10 cellular contexts compared by ENCODE assay signal in the genomic region with DNA sequence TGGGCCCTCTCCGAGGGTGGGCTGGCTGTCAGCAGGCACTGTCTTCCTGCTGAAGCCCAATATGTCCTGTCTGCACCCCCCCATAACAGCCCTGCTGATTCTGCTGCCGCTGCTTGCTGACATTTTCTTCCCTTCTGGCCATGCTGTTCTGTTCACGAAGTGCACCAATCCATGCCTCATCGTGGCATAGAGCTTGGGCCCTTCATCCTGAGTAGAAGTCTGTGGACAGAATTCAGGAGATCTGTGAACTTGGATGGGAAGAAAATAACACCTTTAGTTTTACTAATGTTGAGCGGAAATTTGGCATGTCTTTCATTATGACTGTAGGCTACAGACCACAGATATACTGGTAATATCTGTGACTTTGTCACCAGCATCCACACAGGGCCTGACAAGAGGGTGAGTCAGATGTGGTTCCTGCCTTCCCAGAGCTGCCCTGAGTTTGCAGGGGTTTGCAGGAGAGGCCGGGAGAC. TPM values are rescaled to one million over a fixed set of nuclear protein-coding genes. Genes with fewer than 3 reads are reported as not detected.
A peak's percentile ranks its signal among the peaks of the same experiment; 100 is the strongest.
DNase-seq lines count a peak whose midpoint lies in the region; ATAC-seq and TF ChIP-seq lines count a peak whose summit lies in the region.
"Had no signal": no experiment of that assay in that cellular context is flagged by ENCODE, and none has a peak within 500 bp of the region (broad histone marks: within the 10 kb centered on the region; RNA-seq: fewer than 3 reads in every experiment).

No MANE protein-coding gene starts in this region.

- no peaks in the 10 kb centered on the region for H3K27me3 ChIP-seq in right atrium auricular region
- H3K27me3 ChIP-seq in left ventricle myocardium inferior (ENCODE audit: low read depth), result peaks cover 7% of the 10 kb centered on the region

- peaks cover 17% of the 10 kb centered on the region for H3K4me1 Mint-ChIP-seq in activated T-cell treated with anti-CD3 and anti-CD28 coated beads, Interleukin-2, amount 50 U/mL, for 4 hours (ENCODE audit: low read depth)
- H3K4me1 Mint-ChIP-seq in activated CD4-positive, alpha-beta memory T cell treated with anti-CD3 and anti-CD28 coated beads for 36 hours (ENCODE audit: low read depth), result peaks cover 17% of the 10 kb centered on the region
- H3K4me1 Mint-ChIP-seq in stimulated activated memory B cell treated with anti-CD40 and anti-IgM and Interleukin-4, amounts not matched to agents 10 μg/mL and 1 μg/mL and 100 μg/mL, for 72 hours, result peaks cover 24% of the 10 kb centered on the region
- H3K4me1 Mint-ChIP-seq: activated naive CD4-positive, alpha-beta T cell treated with anti-CD3 and anti-CD28 coated beads, Interleukin-2, amount 50 U/mL, for 24 hours had no signal

- H3K9me3 ChIP-seq in right atrium auricular region, result no peaks in the 10 kb centered on the region
- no peaks in the 10 kb centered on the region for H3K9me3 ChIP-seq in left ventricle myocardium inferior (replicated peaks)

- peak overlapping the region; percentile 24 for H3K4me3 Mint-ChIP-seq in activated T-cell treated with anti-CD3 and anti-CD28 coated beads, Interleukin-2, amount 50 U/mL, for 4 hours
- no peak overlapping the region for H3K4me3 Mint-ChIP-seq in activated CD4-positive, alpha-beta memory T cell treated with anti-CD3 and anti-CD28 coated beads for 36 hours
- H3K4me3 Mint-ChIP-seq in stimulated activated memory B cell treated with anti-CD40 and anti-IgM and Interleukin-4, amounts not matched to agents 10 μg/mL and 1 μg/mL and 100 μg/mL, for 72 hours, result no peak overlapping the region
- H3K4me3 Mint-ChIP-seq: activated naive CD4-positive, alpha-beta T cell treated with anti-CD3 and anti-CD28 coated beads, Interleukin-2, amount 50 U/mL, for 24 hours had no signal

- TF ChIP-seq CTCF in right atrium auricular region (IDR thresholded peaks at IDR 0.05) (no peak), left ventricle myocardium inferior (IDR thresholded peaks at IDR 0.05; ENCODE audit: borderline replicate concordance) (no peak)

- CTCF ChIA-PET in activated CD4-positive, alpha-beta memory T cell treated with anti-CD3 and anti-CD28 coated beads for 36 hours (lab: Charles Lee), result no interaction called here

- DNase-seq in activated T-cell treated with anti-CD3 and anti-CD28 coated beads, Interleukin-2, amount 50 U/mL, for 4 hours, result no peak
- no peak for DNase-seq in activated T-cell treated with anti-CD3 and anti-CD28 coated beads, Interleukin-2, amount 50 U/mL, for 1 hour
- peak; percentile 64 for DNase-seq in activated CD4-positive, alpha-beta memory T cell treated with anti-CD3 and anti-CD28 coated beads for 36 hours
- DNase-seq in NOMO-1 (lab: John Stamatoyannopoulos, UW; ENCODE audit: unreplicated experiment in 2 of 2) (no peak), right atrium auricular region (ENCODE audit: low spot score) (no peak), left ventricle myocardium inferior (no peak)
- DNase-seq: T1000 had no signal

- H3K36me3 ChIP-seq in right atrium auricular region (no peaks in the 10 kb centered on the region), left ventricle myocardium inferior (no peaks in the 10 kb centered on the region)

- H3K4me1 ChIP-seq in right atrium auricular region, result no peaks in the 10 kb centered on the region
- H3K4me1 ChIP-seq in left ventricle myocardium inferior, result no peaks in the 10 kb centered on the region

- intact Hi-C loops in activated CD4-positive, alpha-beta memory T cell treated with anti-CD3 and anti-CD28 coated beads for 36 hours (cut with micrococcal nuclease), result no loop called here
- intact Hi-C loops in left ventricle myocardium inferior (cut with micrococcal nuclease), result no loop called here

- POLR2A ChIA-PET in activated CD4-positive, alpha-beta memory T cell treated with anti-CD3 and anti-CD28 coated beads for 36 hours (lab: Charles Lee), result no interaction called here

- H3K27ac Mint-ChIP-seq in activated CD4-positive, alpha-beta memory T cell treated with anti-CD3 and anti-CD28 coated beads for 36 hours, result peak overlapping the region; percentile 5
- no peak overlapping the region for H3K27ac Mint-ChIP-seq in stimulated activated memory B cell treated with anti-CD40 and anti-IgM and Interleukin-4, amounts not matched to agents 10 μg/mL and 1 μg/mL and 100 μg/mL, for 72 hours
- H3K27ac Mint-ChIP-seq: activated naive CD4-positive, alpha-beta T cell treated with anti-CD3 and anti-CD28 coated beads, Interleukin-2, amount 50 U/mL, for 24 hours had no signal

- peaks cover 2% of the 10 kb centered on the region for H3K27me3 Mint-ChIP-seq in activated T-cell treated with anti-CD3 and anti-CD28 coated beads, Interleukin-2, amount 50 U/mL, for 4 hours (ENCODE audit: low read depth)
- H3K27me3 Mint-ChIP-seq in activated CD4-positive, alpha-beta memory T cell treated with anti-CD3 and anti-CD28 coated beads for 36 hours, result no peaks in the 10 kb centered on the region
- H3K27me3 Mint-ChIP-seq in stimulated activated memory B cell treated with anti-CD40 and anti-IgM and Interleukin-4, amounts not matched to agents 10 μg/mL and 1 μg/mL and 100 μg/mL, for 72 hours, result peaks cover 5% of the 10 kb centered on the region
- H3K27me3 Mint-ChIP-seq: activated naive CD4-positive, alpha-beta T cell treated with anti-CD3 and anti-CD28 coated beads, Interleukin-2, amount 50 U/mL, for 24 hours had no signal

- no peaks in the 10 kb centered on the region for H3K36me3 Mint-ChIP-seq in activated T-cell treated with anti-CD3 and anti-CD28 coated beads, Interleukin-2, amount 50 U/mL, for 4 hours (ENCODE audit: insufficient read depth)
- no peaks in the 10 kb centered on the region for H3K36me3 Mint-ChIP-seq in activated CD4-positive, alpha-beta memory T cell treated with anti-CD3 and anti-CD28 coated beads for 36 hours
- no peaks in the 10 kb centered on the region for H3K36me3 Mint-ChIP-seq in stimulated activated memory B cell treated with anti-CD40 and anti-IgM and Interleukin-4, amounts not matched to agents 10 μg/mL and 1 μg/mL and 100 μg/mL, for 72 hours
- H3K36me3 Mint-ChIP-seq: activated naive CD4-positive, alpha-beta T cell treated with anti-CD3 and anti-CD28 coated beads, Interleukin-2, amount 50 U/mL, for 24 hours had no signal

- peak; percentile 78 to 90 for ATAC-seq in activated T-cell treated with anti-CD3 and anti-CD28 coated beads, Interleukin-2, amount 50 U/mL, for 4 hours
- peak; percentile 50 for ATAC-seq in GM21825 (IDR thresholded peaks at IDR 0.05; ENCODE audit: unreplicated experiment)
- ATAC-seq in stimulated activated memory B cell treated with anti-CD40 and anti-IgM and Interleukin-4, amounts not matched to agents 10 μg/mL and 1 μg/mL and 100 μg/mL, for 72 hours, result peak; percentile 84

- no peak overlapping the region for H3K4me3 ChIP-seq in right atrium auricular region
- H3K4me3 ChIP-seq in left ventricle myocardium inferior, result no peak overlapping the region

- no peak overlapping the region for H3K27ac ChIP-seq in right atrium auricular region
- H3K27ac ChIP-seq in left ventricle myocardium inferior (replicated peaks), result no peak overlapping the region

- no peaks in the 10 kb centered on the region for H3K9me3 Mint-ChIP-seq in activated T-cell treated with anti-CD3 and anti-CD28 coated beads, Interleukin-2, amount 50 U/mL, for 4 hours
- H3K9me3 Mint-ChIP-seq in activated CD4-positive, alpha-beta memory T cell treated with anti-CD3 and anti-CD28 coated beads for 36 hours, result no peaks in the 10 kb centered on the region
- H3K9me3 Mint-ChIP-seq in stimulated activated memory B cell treated with anti-CD40 and anti-IgM and Interleukin-4, amounts not matched to agents 10 μg/mL and 1 μg/mL and 100 μg/mL, for 72 hours, result no peaks in the 10 kb centered on the region
- H3K9me3 Mint-ChIP-seq: activated naive CD4-positive, alpha-beta T cell treated with anti-CD3 and anti-CD28 coated beads, Interleukin-2, amount 50 U/mL, for 24 hours had no signal

RNA-seq across cellular contexts. Expression of a gene that starts 14.1 kb away (rescaled TPM):
- 10 to 100 TPM; 46.8 to 52.6 (median 48.8) TPM for total RNA-seq in activated T-cell treated with anti-CD3 and anti-CD28 coated beads, Interleukin-2, amount 50 U/mL, for 4 hours
- total RNA-seq in activated CD4-positive, alpha-beta memory T cell treated with anti-CD3 and anti-CD28 coated beads for 36 hours, result 10 to 100 TPM; 31.1 to 31.9 TPM
- total RNA-seq in right atrium auricular region (10 to 100 TPM; 13.0 to 20.4 TPM), left ventricle myocardium inferior (18.6 TPM)

RNA-seq across cellular contexts. Expression of a gene that starts 29.9 kb away (rescaled TPM):
- not detected for total RNA-seq in activated T-cell treated with anti-CD3 and anti-CD28 coated beads, Interleukin-2, amount 50 U/mL, for 4 hours
- total RNA-seq in activated CD4-positive, alpha-beta memory T cell treated with anti-CD3 and anti-CD28 coated beads for 36 hours, result not detected
- total RNA-seq in right atrium auricular region (not detected), left ventricle myocardium inferior (not detected)

RNA-seq across cellular contexts. Expression of a gene that starts 54.9 kb away (rescaled TPM):
- total RNA-seq in activated T-cell treated with anti-CD3 and anti-CD28 coated beads, Interleukin-2, amount 50 U/mL, for 4 hours, result 10 to 100 TPM; 23.4 to 60.3 (median 27.5) TPM
- total RNA-seq in activated CD4-positive, alpha-beta memory T cell treated with anti-CD3 and anti-CD28 coated beads for 36 hours, result 10 to 100 TPM; 55.0 to 56.5 TPM
- total RNA-seq in right atrium auricular region (10 to 100 TPM; 11.6 to 12.4 TPM), left ventricle myocardium inferior (14.1 TPM)
